Comparison of ENCODE assay signal across 8 cellular contexts in genomic region chr15:44545934-44546802, GRCh38. TPM values are rescaled to one million over a fixed set of nuclear protein-coding genes. Genes with fewer than 3 reads are reported as not detected.
DNase-seq lines count a peak whose midpoint lies in the region; ATAC-seq and TF ChIP-seq lines count a peak whose summit lies in the region.

No MANE protein-coding gene starts in this region.

- H3K27ac ChIP-seq in CD4-positive, alpha-beta T cell (ENCODE audit: low read depth, low read length), result no peak overlapping the region

- no peaks in the 10 kb centered on the region for H3K27me3 Mint-ChIP-seq in CD4-positive, alpha-beta T cell
- H3K27me3 Mint-ChIP-seq in activated naive CD8-positive, alpha-beta T cell treated with anti-CD3 and anti-CD28 coated beads for 36 hours, result no peaks in the 10 kb centered on the region
- H3K27me3 Mint-ChIP-seq in memory B cell, result no peaks in the 10 kb centered on the region

- DNase-seq in CD4-positive, alpha-beta T cell, result no peak
- DNase-seq in LNCaP clone FGC (ENCODE audit: low read depth) (no peak), memory B cell (ENCODE audit: low spot score in 2 of 2) (no peak), COLO668 (lab: John Stamatoyannopoulos, UW; ENCODE audit: unreplicated experiment) (no peak), middle frontal gyrus (ENCODE audit: extremely low spot score, low spot score) (no peak), NCI-H2196 (lab: John Stamatoyannopoulos, UW; ENCODE audit: unreplicated experiment) (no peak)
- DNase-seq in activated naive CD8-positive, alpha-beta T cell treated with anti-CD3 and anti-CD28 coated beads for 36 hours, result peak; percentile 64

- peaks cover 56% of the 10 kb centered on the region for H3K36me3 Mint-ChIP-seq in CD4-positive, alpha-beta T cell (ENCODE audit: low read depth)
- H3K36me3 Mint-ChIP-seq in activated naive CD8-positive, alpha-beta T cell treated with anti-CD3 and anti-CD28 coated beads for 36 hours, result peaks cover 38% of the 10 kb centered on the region
- H3K36me3 Mint-ChIP-seq in memory B cell, result peaks cover 12% of the 10 kb centered on the region

- H3K9me3 Mint-ChIP-seq in CD4-positive, alpha-beta T cell, result no peaks in the 10 kb centered on the region
- H3K9me3 Mint-ChIP-seq in activated naive CD8-positive, alpha-beta T cell treated with anti-CD3 and anti-CD28 coated beads for 36 hours, result no peaks in the 10 kb centered on the region
- no peaks in the 10 kb centered on the region for H3K9me3 Mint-ChIP-seq in memory B cell

- POLR2A ChIA-PET in CD4-positive, alpha-beta T cell (lab: Charles Lee), result interaction anchor here (0.8 to 3.5 kb wide), 8 partner anchors 9 to 183 kb away, joined by 3 to 36 read pairs (median 4); partner anchors contain the start of genes B2M, CTDSPL2, EIF3J and SPG11

- intact Hi-C loops in CD4-positive, alpha-beta T cell (cut with DNase I, micrococcal nuclease), result no loop called here

- no peaks in the 10 kb centered on the region for H3K27me3 ChIP-seq in CD4-positive, alpha-beta T cell (ENCODE audit: control insufficient read depth, insufficient read depth, low read length)

- H3K4me3 Mint-ChIP-seq in CD4-positive, alpha-beta T cell, result peak overlapping the region; percentile 58
- H3K4me3 Mint-ChIP-seq in activated naive CD8-positive, alpha-beta T cell treated with anti-CD3 and anti-CD28 coated beads for 36 hours, result peak overlapping the region; percentile 50
- H3K4me3 Mint-ChIP-seq in memory B cell, result no peak overlapping the region

- H3K27ac Mint-ChIP-seq in CD4-positive, alpha-beta T cell, result peak overlapping the region; percentile 79
- H3K27ac Mint-ChIP-seq in activated naive CD8-positive, alpha-beta T cell treated with anti-CD3 and anti-CD28 coated beads for 36 hours, result peak overlapping the region; percentile 81
- H3K27ac Mint-ChIP-seq in memory B cell, result peak overlapping the region; percentile 71

- CTCF ChIA-PET in CD4-positive, alpha-beta T cell (lab: Charles Lee), result interaction anchor here (0.6 to 3.1 kb wide), 9 partner anchors 9 to 258 kb away, joined by 3 to 19 read pairs (median 4); partner anchors contain the start of genes CTDSPL2 and EIF3J

- no peaks in the 10 kb centered on the region for H3K9me3 ChIP-seq in CD4-positive, alpha-beta T cell (ENCODE audit: control insufficient read depth, low read length)

- H3K4me3 ChIP-seq in LNCaP clone FGC (ENCODE audit: low read depth, low read length), result no peak overlapping the region

- H3K4me1 Mint-ChIP-seq in CD4-positive, alpha-beta T cell (ENCODE audit: low read depth), result peaks cover 69% of the 10 kb centered on the region
- H3K4me1 Mint-ChIP-seq in activated naive CD8-positive, alpha-beta T cell treated with anti-CD3 and anti-CD28 coated beads for 36 hours, result peaks cover 60% of the 10 kb centered on the region
- peaks cover 25% of the 10 kb centered on the region for H3K4me1 Mint-ChIP-seq in memory B cell

- ATAC-seq in CD4-positive, alpha-beta T cell (ENCODE audit: poor library complexity), result peak; percentile 58
- ATAC-seq in GM19397 (IDR thresholded peaks at IDR 0.05; ENCODE audit: unreplicated experiment) (peak; percentile 58), memory B cell (ENCODE audit: low read depth) (peak; percentile 43)

- peak; percentile 55 for TF ChIP-seq CTCF in CD4-positive, alpha-beta T cell (IDR thresholded peaks at IDR 0.05)
- TF ChIP-seq CTCF in LNCaP clone FGC (IDR thresholded peaks at IDR 0.05; ENCODE audit: control insufficient read depth, extremely low read depth, insufficient read depth), result peak; percentile 37; the same call in 1 of the 2 replicates

RNA-seq across cellular contexts. Expression of gene EIF3J, which starts 9.2 kb away (rescaled TPM):
- total RNA-seq in CD4-positive, alpha-beta T cell, result 10 to 100 TPM; 67.6 to 69.2 TPM
- 100 to 1,000 TPM; 187 to 194 TPM for total RNA-seq in activated naive CD8-positive, alpha-beta T cell treated with anti-CD3 and anti-CD28 coated beads for 36 hours
